8 cellular contexts compared by ENCODE assay signal in genomic region chr20:46013826-46014516, GRCh38.
DNase-seq lines count a peak whose midpoint lies in the region; ATAC-seq and TF ChIP-seq lines count a peak whose summit lies in the region.

No MANE protein-coding gene starts in this region.

- H3K9me3 ChIP-seq in HEK293 (ENCODE audit: control insufficient read depth, insufficient read depth, low read depth, low read length) = no peaks in the 10 kb centered on the region

- DNase-seq in DMS114 treated with DMSO at 0.1 percent for 48 hours (lab: John Stamatoyannopoulos, UW; ENCODE audit: unreplicated experiment) = peak; percentile 20
- peak; percentile 59 to 62 for DNase-seq in NCI-H187 (lab: John Stamatoyannopoulos, UW)
- peak; percentile 50 for DNase-seq in T-helper 2 cell treated with Interferon-gamma antibody and Interleukin-4, amounts not matched to agents 5 μg/mL and 100 μg/mL, for 36 hours (ENCODE audit: low spot score)
- DNase-seq in astrocyte of the cerebellum (ENCODE audit: low read depth) = no peak
- DNase-seq in iPS-NIHi7 (ENCODE audit: extremely low spot score) = peak; percentile 82
- DNase-seq in stimulated activated CD4-positive, alpha-beta T cell treated with anti-CD3 and anti-CD28 coated beads, Interleukin-2, amount 100 ng/mL, for 4 hours (ENCODE audit: low read depth) = peak; percentile 46

- H3K4me3 Mint-ChIP-seq in T-helper 2 cell treated with Interferon-gamma antibody and Interleukin-4, amounts not matched to agents 5 μg/mL and 100 μg/mL, for 36 hours = peak overlapping the region; percentile 48

- H3K36me3 Mint-ChIP-seq in T-helper 2 cell treated with Interferon-gamma antibody and Interleukin-4, amounts not matched to agents 5 μg/mL and 100 μg/mL, for 36 hours (ENCODE audit: low read depth) = peaks cover 2% of the 10 kb centered on the region

- ATAC-seq in GM21381 (IDR thresholded peaks at IDR 0.05; ENCODE audit: unreplicated experiment) = no peak

- no peaks in the 10 kb centered on the region for H3K9me3 Mint-ChIP-seq in T-helper 2 cell treated with Interferon-gamma antibody and Interleukin-4, amounts not matched to agents 5 μg/mL and 100 μg/mL, for 36 hours

- no peak overlapping the region for H3K27ac Mint-ChIP-seq in T-helper 2 cell treated with Interferon-gamma antibody and Interleukin-4, amounts not matched to agents 5 μg/mL and 100 μg/mL, for 36 hours

- no peak overlapping the region for H3K27ac ChIP-seq in HEK293 (ENCODE audit: extremely low read depth, low read depth, low read length)

- H3K4me1 ChIP-seq in HEK293 (ENCODE audit: control insufficient read depth, insufficient read depth, low read length) = no peaks in the 10 kb centered on the region

- peaks cover 37% of the 10 kb centered on the region for H3K4me1 Mint-ChIP-seq in T-helper 2 cell treated with Interferon-gamma antibody and Interleukin-4, amounts not matched to agents 5 μg/mL and 100 μg/mL, for 36 hours (ENCODE audit: low read depth)

- POLR2A ChIA-PET in HEK293 (lab: Yijun Ruan, JAX) = no interaction called here

- CTCF ChIA-PET in HEK293 (lab: Yijun Ruan, JAX) = interaction anchor here (0.5 to 4.9 kb wide), 48 partner anchors 10 to 684 kb away, joined by 3 to 86 read pairs (median 5); partner anchors contain the start of gene ELMO2

- TF ChIP-seq CTCF in HEK293 (tag by site-specific recombination; IDR thresholded peaks at IDR 0.05) (peak; percentile 79; the same call in 1 of the 2 replicates), astrocyte of the cerebellum (IDR thresholded peaks at IDR 0.05; ENCODE audit: low read depth, low read length, missing control alignments) (peak; percentile 58)

- in situ Hi-C loops in astrocyte of the cerebellum (cut with HindIII; ENCODE audit: low sequenced_read_pairs) = no loop called here

- H3K4me3 ChIP-seq in HEK293 (ENCODE audit: low read depth, low read length) = peak overlapping the region; percentile 24
- no peak overlapping the region for H3K4me3 ChIP-seq in astrocyte of the cerebellum (ENCODE audit: low read depth, low read length)

- H3K27me3 Mint-ChIP-seq in T-helper 2 cell treated with Interferon-gamma antibody and Interleukin-4, amounts not matched to agents 5 μg/mL and 100 μg/mL, for 36 hours (ENCODE audit: low read depth) = peaks cover 54% of the 10 kb centered on the region

- H3K36me3 ChIP-seq in HEK293 (ENCODE audit: control insufficient read depth in 2 of 2, insufficient read depth in 1 of 2, low read length in 2 of 2) = no peaks in the 10 kb centered on the region

TF ChIP-seq in HEK293, 187 proteins besides CTCF, POLR2A, EP300 and RAD21 (continues in another document):
- TF ChIP-seq KLF8 (tag by site-specific recombination; IDR thresholded peaks at IDR 0.05) (peak; percentile 78), ZEB2 (tag by site-specific recombination; IDR thresholded peaks at IDR 0.05) (peak; percentile 83), ZNF610 (tag by site-specific recombination; IDR thresholded peaks at IDR 0.05; ENCODE audit: borderline replicate concordance) (0 out of 2 replicates have a peak, but pooled peaks have one; percentile 24), ZNF184 (tag by site-specific recombination; IDR thresholded peaks at IDR 0.05) (0 out of 2 replicates have a peak, but pooled peaks have one; percentile 55), ZNF174 (tag by site-specific recombination; IDR thresholded peaks at IDR 0.05) (no peak), ZNF335 (tag by site-specific recombination; conservative IDR thresholded peaks at IDR 0.05) (peak; percentile 76), WT1 (tag by site-specific recombination; IDR thresholded peaks at IDR 0.05) (peak; percentile 43; the same call in 1 of the 2 replicates), ZNF571 (tag by site-specific recombination; IDR thresholded peaks at IDR 0.05) (no peak), ZIC2 (tag by site-specific recombination; IDR thresholded peaks at IDR 0.05) (peak; percentile 39), ZNF776 (tag by site-specific recombination; IDR thresholded peaks at IDR 0.05; ENCODE audit: borderline replicate concordance) (no peak), EGR2 (tag by site-specific recombination; IDR thresholded peaks at IDR 0.05; ENCODE audit: low read depth) (peak; percentile 87), KLF16 (tag by site-specific recombination; IDR thresholded peaks at IDR 0.05) (peak; percentile 78), YY2 (tag by site-specific recombination; IDR thresholded peaks at IDR 0.05) (no peak), ZNF10 (tag by site-specific recombination; IDR thresholded peaks at IDR 0.05) (peak; percentile 53; the same call in 1 of the 2 replicates), ZSCAN18 (tag by site-specific recombination; IDR thresholded peaks at IDR 0.05) (0 out of 2 replicates have a peak, but pooled peaks have one; percentile 45), GLIS2 (tag by site-specific recombination; IDR thresholded peaks at IDR 0.05) (peak; percentile 72), ZNF114 (tag by site-specific recombination; IDR thresholded peaks at IDR 0.05) (no peak), ZFHX2 (tag by site-specific recombination; conservative IDR thresholded peaks at IDR 0.05) (peak; percentile 87), ZNF112 (tag by site-specific recombination; IDR thresholded peaks at IDR 0.05) (no peak), ZNF600 (tag by site-specific recombination; IDR thresholded peaks at IDR 0.05) (peak; percentile 82), ZNF394 (tag by site-specific recombination; IDR thresholded peaks at IDR 0.05; ENCODE audit: borderline replicate concordance) (peak; percentile 56; the same call in 1 of the 2 replicates), ZNF654 (tag by site-specific recombination; IDR thresholded peaks at IDR 0.05; ENCODE audit: low read depth) (peak; percentile 13), ZNF544 (tag by site-specific recombination; IDR thresholded peaks at IDR 0.05) (no peak), KLF1 (tag by site-specific recombination; IDR thresholded peaks at IDR 0.05) (peak; percentile 50), ZNF2 (tag by site-specific recombination; IDR thresholded peaks at IDR 0.05) (peak; percentile 77), ZNF830 (tag by site-specific recombination; IDR thresholded peaks at IDR 0.05; ENCODE audit: low read depth) (no peak), ZNF155 (tag by site-specific recombination; IDR thresholded peaks at IDR 0.05) (no peak), PRDM1 (tag by site-specific recombination; IDR thresholded peaks at IDR 0.05) (no peak), PRDM10 (tag by site-specific recombination; IDR thresholded peaks at IDR 0.05) (peak; percentile 49; the same call in 1 of the 2 replicates), ZNF549 (tag by site-specific recombination; IDR thresholded peaks at IDR 0.05) (no peak)
- TF ChIP-seq, protein P1, sequence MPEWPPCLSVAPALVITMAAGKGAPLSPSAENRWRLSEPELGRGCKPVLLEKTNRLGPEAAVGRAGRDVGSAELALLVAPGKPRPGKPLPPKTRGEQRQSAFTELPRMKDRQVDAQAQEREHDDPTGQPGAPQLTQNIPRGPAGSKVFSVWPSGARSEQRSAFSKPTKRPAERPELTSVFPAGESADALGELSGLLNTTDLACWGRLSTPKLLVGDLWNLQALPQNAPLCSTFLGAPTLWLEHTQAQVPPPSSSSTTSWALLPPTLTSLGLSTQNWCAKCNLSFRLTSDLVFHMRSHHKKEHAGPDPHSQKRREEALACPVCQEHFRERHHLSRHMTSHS (tag by site-specific recombination; IDR thresholded peaks at IDR 0.05) = no peak
